ENCODE assay signal across 8 cellular contexts in genomic region chr9:128361981-128362646, GRCh38. TPM values are rescaled to one million over a fixed set of nuclear protein-coding genes. Genes with fewer than 3 reads are reported as not detected.
DNase-seq lines count a peak whose midpoint lies in the region; ATAC-seq lines count a peak whose summit lies in the region.

No MANE protein-coding gene starts in this region.

- WGBS in mesenchymal stem cell = 20% methylated on average over 20 of the region's 20 CpGs

- H2AFZ ChIP-seq in mesenchymal stem cell (ENCODE audit: low read depth, low read length) = peak overlapping the region; percentile 79

- H3K36me3 ChIP-seq in effector memory CD4-positive, alpha-beta T cell (ENCODE audit: control insufficient read depth, insufficient read depth, low read length) = no peaks in the 10 kb centered on the region
- H3K36me3 ChIP-seq in mesenchymal stem cell (ENCODE audit: control insufficient read depth in 1 of 2, insufficient read depth in 2 of 2, low read depth in 1 of 2, low read length in 2 of 2) = peaks cover 6 to 22% of the 10 kb centered on the region in 2 experiments

- peak overlapping the region; percentile 52 for H2BK15ac ChIP-seq in mesenchymal stem cell (ENCODE audit: low read depth, poor library complexity, severe bottlenecking)

- no peaks in the 10 kb centered on the region for H3K27me3 ChIP-seq in effector memory CD4-positive, alpha-beta T cell (replicated peaks; ENCODE audit: control insufficient read depth, insufficient read depth, low read length, poor library complexity, severe bottlenecking)
- no peaks in the 10 kb centered on the region for H3K27me3 ChIP-seq in mesenchymal stem cell (ENCODE audit: control insufficient read depth in 1 of 2, insufficient read depth in 1 of 2, low read length in 2 of 2)

- H3K23ac ChIP-seq in mesenchymal stem cell (ENCODE audit: low read length in 2 of 2) = no peak overlapping the region

- H2BK5ac ChIP-seq in mesenchymal stem cell (ENCODE audit: low read depth, low read length, poor library complexity, severe bottlenecking) = peak overlapping the region; percentile 25

- H3K4ac ChIP-seq in mesenchymal stem cell (ENCODE audit: low read depth in 1 of 2, low read length in 2 of 2) = peak overlapping the region; percentile 29 to 78

- H3K18ac ChIP-seq in mesenchymal stem cell (ENCODE audit: low read depth in 1 of 2, low read length in 2 of 2) = peak overlapping the region; percentile 61 to 75

- peak overlapping the region; percentile 62 for H3K9ac ChIP-seq in mesenchymal stem cell (ENCODE audit: low read length)

- peak overlapping the region; percentile 25 for H3K27ac ChIP-seq in effector memory CD4-positive, alpha-beta T cell (ENCODE audit: insufficient read depth, low read length, poor library complexity, severe bottlenecking)
- peak overlapping the region; percentile 50 for H3K27ac ChIP-seq in mesenchymal stem cell (ENCODE audit: low read length, poor library complexity, severe bottlenecking)

- H3K4me3 ChIP-seq in effector memory CD4-positive, alpha-beta T cell (ENCODE audit: insufficient read depth, low read depth, low read length, poor library complexity, severe bottlenecking) = peak overlapping the region; percentile 42
- H3K4me3 ChIP-seq in mesenchymal stem cell (ENCODE audit: insufficient read depth in 1 of 2, low read depth in 1 of 2, low read length in 2 of 2) = peak overlapping the region in 1 of 2 experiments; percentile 68

- H3K79me1 ChIP-seq in mesenchymal stem cell (replicated peaks; ENCODE audit: low read length, poor library complexity, severe bottlenecking) = no peaks in the 10 kb centered on the region

- DNase-seq in A172 (ENCODE audit: low spot score) (peak; percentile 92), NCI-H82 (lab: John Stamatoyannopoulos, UW) (peak; percentile 93), mesenchymal stem cell (peak; percentile 84)
- peak; percentile 88 for DNase-seq in activated CD8-positive, alpha-beta memory T cell treated with anti-CD3 and anti-CD28 coated beads for 24 hours
- DNase-seq in effector memory CD4-positive, alpha-beta T cell = peak; percentile 36 to 46 (median 45)
- peak; percentile 30 for DNase-seq in stimulated activated CD8-positive, alpha-beta memory T cell treated with anti-CD3 and anti-CD28 coated beads, Interleukin-12 subunit alpha, Interleukin-12 subunit beta, amount 100 ng/mL, for 4 hours (ENCODE audit: low read depth)

- peak overlapping the region; percentile 65 for H3K4me2 ChIP-seq in mesenchymal stem cell (ENCODE audit: low read length, poor library complexity, severe bottlenecking)

- H3K14ac ChIP-seq in mesenchymal stem cell (ENCODE audit: low read length in 2 of 2) = no peak overlapping the region

- H2BK120ac ChIP-seq in mesenchymal stem cell (ENCODE audit: low read depth, low read length) = peak overlapping the region; percentile 75

- no peaks in the 10 kb centered on the region for H3K9me3 ChIP-seq in effector memory CD4-positive, alpha-beta T cell (ENCODE audit: control insufficient read depth, low read length)
- no peaks in the 10 kb centered on the region for H3K9me3 ChIP-seq in mesenchymal stem cell (ENCODE audit: control insufficient read depth, low read length)

- H2AK5ac ChIP-seq in mesenchymal stem cell (ENCODE audit: low read length, severe bottlenecking) = no peak overlapping the region

- no peak overlapping the region for H2BK12ac ChIP-seq in mesenchymal stem cell (ENCODE audit: low read length in 2 of 2)

- H4K8ac ChIP-seq in mesenchymal stem cell (ENCODE audit: low read length) = peak overlapping the region; percentile 94

- ATAC-seq in GM18511 (IDR thresholded peaks at IDR 0.05; ENCODE audit: unreplicated experiment) = peak; percentile 63
- peak; percentile 54 for ATAC-seq in HG03521 (IDR thresholded peaks at IDR 0.05; ENCODE audit: unreplicated experiment)

- H3K4me1 ChIP-seq in effector memory CD4-positive, alpha-beta T cell (ENCODE audit: control insufficient read depth, insufficient read depth, low read length, poor library complexity, severe bottlenecking) = no peaks in the 10 kb centered on the region
- H3K4me1 ChIP-seq in mesenchymal stem cell (ENCODE audit: control insufficient read depth, insufficient read depth, low read depth, low read length) = peaks cover 17% of the 10 kb centered on the region

- no peak overlapping the region for H4K91ac ChIP-seq in mesenchymal stem cell (ENCODE audit: low read length)

RNA-seq across cellular contexts. Expression of gene URM1, which starts 9.1 kb away (rescaled TPM):
- 105 and 125 TPM in 2 replicates for total RNA-seq in A172 (2014; rRNA removed; shearing (Covaris generic))
- 59.4 TPM for polyA plus RNA-seq in mesenchymal stem cell (2013, experiment 1 of 2)
- polyA plus RNA-seq in mesenchymal stem cell (2013, experiment 2 of 2) = 59.8 TPM

RNA-seq across cellular contexts. Expression of gene SLC27A4, which starts 21.8 kb away (rescaled TPM):
- 50.1 and 51.6 TPM in 2 replicates for total RNA-seq in A172 (2014; rRNA removed; shearing (Covaris generic))
- polyA plus RNA-seq in mesenchymal stem cell (2013, experiment 1 of 2) = 18.4 TPM
- polyA plus RNA-seq in mesenchymal stem cell (2013, experiment 2 of 2) = 18.7 TPM

RNA-seq across cellular contexts. Expression of gene COQ4, which starts 39.5 kb away (rescaled TPM):
- total RNA-seq in A172 (2014; rRNA removed; shearing (Covaris generic)) = 68.4 and 70.0 TPM in 2 replicates
- 41.5 TPM for polyA plus RNA-seq in mesenchymal stem cell (2013, experiment 1 of 2)
- 41.8 TPM for polyA plus RNA-seq in mesenchymal stem cell (2013, experiment 2 of 2)

RNA-seq across cellular contexts. Expression of gene TRUB2, which starts 39.9 kb away (rescaled TPM):
- 28.8 and 30.5 TPM in 2 replicates for total RNA-seq in A172 (2014; rRNA removed; shearing (Covaris generic))
- 17.2 TPM for polyA plus RNA-seq in mesenchymal stem cell (2013, experiment 1 of 2)
- polyA plus RNA-seq in mesenchymal stem cell (2013, experiment 2 of 2) = 15.7 TPM

RNA-seq across cellular contexts. Expression of gene CERCAM, which starts 58.5 kb away (rescaled TPM):
- total RNA-seq in A172 (2014; rRNA removed; shearing (Covaris generic)) = 60.3 and 64.0 TPM in 2 replicates
- 96.2 TPM for polyA plus RNA-seq in mesenchymal stem cell (2013, experiment 1 of 2)
- polyA plus RNA-seq in mesenchymal stem cell (2013, experiment 2 of 2) = 100 TPM

Comparison
In these comparisons a context has a peak if more than half of its experiments do, and no peak if none do; other contexts are left out.
1. DNase-seq: peak in every context shown above with its lines; median percentile 93 in NCI-H82; 92 in A172; 88 in activated CD8-positive, alpha-beta memory T cell treated with anti-CD3 and anti-CD28 coated beads for 24 hours; 84 in mesenchymal stem cell; 45 in effector memory CD4-positive, alpha-beta T cell; 30 in stimulated activated CD8-positive, alpha-beta memory T cell treated with anti-CD3 and anti-CD28 coated beads, Interleukin-12 subunit alpha, Interleukin-12 subunit beta, amount 100 ng/mL, for 4 hours.